In the genomic region with DNA sequence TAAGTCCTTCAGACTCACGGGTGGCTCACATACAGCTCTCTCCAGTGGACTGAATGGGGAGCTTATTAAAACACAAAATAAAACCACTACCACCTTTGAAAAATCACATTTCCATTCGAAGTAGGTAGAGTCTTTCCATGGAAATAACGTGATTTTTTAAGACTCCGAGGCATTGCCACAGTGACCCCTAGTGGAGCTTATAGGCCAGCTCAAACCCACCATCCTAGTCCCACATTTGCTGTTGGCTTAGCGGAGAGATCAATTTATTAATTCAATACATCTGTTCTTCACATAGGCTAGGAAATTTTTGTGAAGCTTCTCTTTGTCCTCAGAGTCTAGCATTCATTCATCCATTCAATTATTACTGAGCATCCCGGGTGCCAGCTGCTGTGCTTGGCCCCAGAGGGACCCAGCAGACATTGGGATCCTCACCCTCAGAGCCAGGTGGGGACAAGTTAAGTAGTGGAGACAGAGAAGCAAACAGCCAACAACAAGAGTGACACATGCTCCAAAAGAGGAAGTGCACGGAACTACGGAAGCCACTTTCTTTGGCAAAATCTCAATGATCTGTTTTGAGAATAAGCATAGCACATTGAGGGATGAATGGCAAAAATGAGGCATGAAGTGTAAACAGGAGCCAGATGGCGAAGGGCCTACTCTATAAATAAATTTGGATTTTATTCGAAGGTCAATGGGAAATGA, we compare ENCODE assay signal across 8 cellular contexts. TPM values are rescaled to one million over a fixed set of nuclear protein-coding genes. Genes with fewer than 3 reads are reported as not detected.
DNase-seq lines count a peak whose midpoint lies in the region; ATAC-seq and TF ChIP-seq lines count a peak whose summit lies in the region.

No MANE protein-coding gene starts in this region.

- peaks cover 16% of the 10 kb centered on the region for H3K9me3 Mint-ChIP-seq in chondrocyte (ENCODE audit: low read depth)
- peaks cover 5 to 20% (median 14%) of the 10 kb centered on the region in 7 donors for H3K9me3 Mint-ChIP-seq in naive B cell

- intact Hi-C loops in posterior vena cava (cut with DNase I) = loop anchor here in 1 of 2 donors (5.0 kb wide), 1 partner anchor 44 kb away; no protein-coding TSS in a partner anchor

- DNase-seq in Ammon's horn (ENCODE audit: low spot score) (peak; percentile 47), H4 (ENCODE audit: low spot score) (peak; percentile 21), chondrocyte (ENCODE audit: low spot score) (no peak), naive B cell (no peak), HuH-7.5 (ENCODE audit: low spot score) (no peak), posterior vena cava (ENCODE audit: low spot score) (no peak)

- no peak overlapping the region for H2AFZ ChIP-seq in OCI-LY1 (ENCODE audit: low read length)

- no peaks in the 10 kb centered on the region for H3K9me3 ChIP-seq in OCI-LY1 (ENCODE audit: low read length)

- no peaks in the 10 kb centered on the region for H3K4me1 ChIP-seq in OCI-LY1 (ENCODE audit: insufficient read depth, low read length, severe bottlenecking)

- H3F3A ChIP-seq in OCI-LY1 (ENCODE audit: insufficient read depth, low read length) = no peaks in the 10 kb centered on the region

- H3K4me1 Mint-ChIP-seq in chondrocyte (ENCODE audit: low read depth) (peaks cover 79% of the 10 kb centered on the region), naive B cell (peaks cover 6 to 10% (median 8%) of the 10 kb centered on the region in 3 donors)

- no peak overlapping the region for H3K9ac ChIP-seq in OCI-LY1 (ENCODE audit: low read length)

- TF ChIP-seq CTCF in OCI-LY1 (IDR thresholded peaks at IDR 0.05; ENCODE audit: low read length) (peak; percentile 80), chondrocyte (IDR thresholded peaks at IDR 0.05) (peak; percentile 81)

- H3K36me3 Mint-ChIP-seq in chondrocyte (ENCODE audit: low read depth) (peaks cover 6% of the 10 kb centered on the region), naive B cell (peaks cover 14 to 16% of the 10 kb centered on the region in 2 donors)

- no peak overlapping the region for H3K27ac ChIP-seq in OCI-LY1 (ENCODE audit: low read depth, low read length, poor library complexity, severe bottlenecking)

- no peak overlapping the region for H3K4me3 ChIP-seq in OCI-LY1 (ENCODE audit: low read depth, low read length, poor library complexity, severe bottlenecking)

- no peaks in the 10 kb centered on the region for H3K27me3 ChIP-seq in OCI-LY1 (ENCODE audit: insufficient read depth, low read length)

- H3K4me3 Mint-ChIP-seq in chondrocyte (ENCODE audit: unreplicated experiment) (no peak overlapping the region), naive B cell (peak overlapping the region in 1 of 8 donors; percentile 44)

- H4K20me1 ChIP-seq in OCI-LY1 (ENCODE audit: insufficient read depth, low read length) = no peaks in the 10 kb centered on the region

- no peak overlapping the region for H3K4me2 ChIP-seq in OCI-LY1 (ENCODE audit: low read length)

- no peaks in the 10 kb centered on the region for H3K9me2 ChIP-seq in OCI-LY1 (ENCODE audit: low read depth, low read length)

- no peaks in the 10 kb centered on the region for H3K36me3 ChIP-seq in OCI-LY1 (ENCODE audit: insufficient read depth, low read length)

- H3K27ac Mint-ChIP-seq in chondrocyte (ENCODE audit: unreplicated experiment) (peak overlapping the region; percentile 85), naive B cell (peak overlapping the region in 1 of 6 donors; percentile 90)

- no peaks in the 10 kb centered on the region for H3K79me2 ChIP-seq in OCI-LY1 (ENCODE audit: insufficient read depth, low read length)

- no peaks in the 10 kb centered on the region for H3K27me3 Mint-ChIP-seq in chondrocyte (ENCODE audit: low read depth)
- H3K27me3 Mint-ChIP-seq in naive B cell = peaks cover 4 to 16% (median 15%) of the 10 kb centered on the region in 3 donors

- ATAC-seq in naive B cell (ENCODE audit: low read depth in 2 of 2) (peak; percentile 34 to 58), esophagus mucosa (no peak)

RNA-seq across cellular contexts. Expression of a gene that starts 10.2 kb away (rescaled TPM):
- total RNA-seq in H4 (2014; rRNA removed; shearing (Covaris generic)) = 0.17 and 0.27 TPM in 2 replicates
- 10.9 to 16.6 TPM (median 12.5 TPM) in 3 replicates for total RNA-seq in chondrocyte
- polyA plus RNA-seq in naive B cell (ENCODE audit: low read depth in 6 of 6) = not detected
- 0.20 TPM for total RNA-seq in esophagus mucosa
- total RNA-seq in posterior vena cava = 1 to 10 TPM; 3.3 to 5.6 TPM

Comparison
In these comparisons a context has a peak if more than half of its experiments do, and no peak if none do; other contexts are left out.
1. DNase-seq: peak in Ammon's horn (single experiment) and H4 (single experiment); none in chondrocyte (single experiment), naive B cell (single experiment), HuH-7.5 (single experiment) and posterior vena cava (single experiment).